8 cellular contexts compared by ENCODE assay signal in genomic region chr11:96156379-96156722, GRCh38.
DNase-seq lines count a peak whose midpoint lies in the region; TF ChIP-seq lines count a peak whose summit lies in the region.

No MANE protein-coding gene starts in this region.

- H3K4me1 Mint-ChIP-seq in activated CD4-positive, alpha-beta T cell treated with anti-CD3 and anti-CD28 coated beads, Interleukin-2, amount 10 ng/mL, durations not matched to agents 7 days and 5 days: peaks cover 49% of the 10 kb centered on the region
- peaks cover 29% of the 10 kb centered on the region for H3K4me1 Mint-ChIP-seq in MCF 10A (ENCODE audit: insufficient read depth, unreplicated experiment)

- TF ChIP-seq POLR2A in tibial nerve (IDR thresholded peaks at IDR 0.05): no peak

- H3K4ac ChIP-seq in mesenchymal stem cell (ENCODE audit: low read depth in 1 of 2, low read length in 2 of 2): peak overlapping the region; percentile 36 to 91

- H2AK5ac ChIP-seq in mesenchymal stem cell (ENCODE audit: low read length, severe bottlenecking): no peak overlapping the region

- peaks cover 8% of the 10 kb centered on the region for H3K36me3 Mint-ChIP-seq in activated CD4-positive, alpha-beta T cell treated with anti-CD3 and anti-CD28 coated beads, Interleukin-2, amount 10 ng/mL, durations not matched to agents 7 days and 5 days (ENCODE audit: low read depth)
- H3K36me3 Mint-ChIP-seq in MCF 10A (ENCODE audit: insufficient read depth, unreplicated experiment): no peaks in the 10 kb centered on the region

- TF ChIP-seq EP300 in tibial nerve (IDR thresholded peaks at IDR 0.05): peak in 1 of 2 donors; percentile 57

- H3K27me3 ChIP-seq in mesenchymal stem cell (ENCODE audit: control insufficient read depth in 1 of 2, insufficient read depth in 1 of 2, low read length in 2 of 2) (no peaks in the 10 kb centered on the region), tibial nerve (no peaks in the 10 kb centered on the region)

- peak overlapping the region in 1 of 2 experiments; percentile 64 for H3K4me3 ChIP-seq in mesenchymal stem cell (ENCODE audit: insufficient read depth in 1 of 2, low read depth in 1 of 2, low read length in 2 of 2)
- peak overlapping the region in 2 of 4 donors; percentile 2 to 20 for H3K4me3 ChIP-seq in tibial nerve

- POLR2A ChIA-PET in activated CD4-positive, alpha-beta T cell treated with anti-CD3 and anti-CD28 coated beads, Interleukin-2, amount 10 ng/mL, durations not matched to agents 7 days and 5 days (lab: Charles Lee): interaction anchor here (0.6 kb wide), 1 partner anchor 234 kb away, joined by 4 read pairs; no protein-coding TSS in a partner anchor
- POLR2A ChIA-PET in MCF 10A (lab: Yijun Ruan, JAX): interaction anchor here (0.9 to 1.5 kb wide), 4 partner anchors 10 to 50 kb away, joined by 3 to 13 read pairs (median 6); no protein-coding TSS in a partner anchor

- no peak overlapping the region for H2BK120ac ChIP-seq in mesenchymal stem cell (ENCODE audit: low read depth, low read length)

- CTCF ChIA-PET in activated CD4-positive, alpha-beta T cell treated with anti-CD3 and anti-CD28 coated beads, Interleukin-2, amount 10 ng/mL, durations not matched to agents 7 days and 5 days (lab: Charles Lee): interaction anchor here (0.9 to 1.4 kb wide), 5 partner anchors 17 to 320 kb away, joined by 3 to 4 read pairs (median 3); no protein-coding TSS in a partner anchor
- CTCF ChIA-PET in MCF 10A (lab: Yijun Ruan, JAX): interaction anchor here (0.9 to 3.1 kb wide), 7 partner anchors 13 to 103 kb away, joined by 3 to 14 read pairs (median 4); no protein-coding TSS in a partner anchor

- peak overlapping the region; percentile 82 for H3K9ac ChIP-seq in mesenchymal stem cell (ENCODE audit: low read length)

- H2AFZ ChIP-seq in mesenchymal stem cell (ENCODE audit: low read depth, low read length): no peak overlapping the region

- no peak overlapping the region for H2BK15ac ChIP-seq in mesenchymal stem cell (ENCODE audit: low read depth, poor library complexity, severe bottlenecking)

- peaks cover 18% of the 10 kb centered on the region for H3K4me1 ChIP-seq in mesenchymal stem cell (ENCODE audit: control insufficient read depth, insufficient read depth, low read depth, low read length)
- peaks cover 0 to 57% (median 42%) of the 10 kb centered on the region in 4 donors for H3K4me1 ChIP-seq in tibial nerve

- peak overlapping the region; percentile 79 to 93 for H3K18ac ChIP-seq in mesenchymal stem cell (ENCODE audit: low read depth in 1 of 2, low read length in 2 of 2)

- no peak for TF ChIP-seq CTCF in MCF 10A (IDR thresholded peaks at IDR 0.05; ENCODE audit: unreplicated experiment)
- no peak for TF ChIP-seq CTCF in tibial nerve (IDR thresholded peaks at IDR 0.05)

- H3K27ac ChIP-seq in mesenchymal stem cell (ENCODE audit: low read length, poor library complexity, severe bottlenecking): peak overlapping the region; percentile 97
- peak overlapping the region; percentile 33 to 87 (median 80) for H3K27ac ChIP-seq in tibial nerve

- no peaks in the 10 kb centered on the region for H3K27me3 Mint-ChIP-seq in activated CD4-positive, alpha-beta T cell treated with anti-CD3 and anti-CD28 coated beads, Interleukin-2, amount 10 ng/mL, durations not matched to agents 7 days and 5 days
- no peaks in the 10 kb centered on the region for H3K27me3 Mint-ChIP-seq in MCF 10A (ENCODE audit: insufficient read depth, unreplicated experiment)

- H3K9me3 ChIP-seq in mesenchymal stem cell (ENCODE audit: control insufficient read depth, low read length) (no peaks in the 10 kb centered on the region), tibial nerve (no peaks in the 10 kb centered on the region)

- intact Hi-C loops in MCF 10A (cut with micrococcal nuclease): loop anchor here (1.0 kb wide), 1 partner anchor 187 kb away; the partner anchor contains the start of gene MAML2

- peak overlapping the region; percentile 87 for H2BK5ac ChIP-seq in mesenchymal stem cell (ENCODE audit: low read depth, low read length, poor library complexity, severe bottlenecking)

- H3K4me3 Mint-ChIP-seq in activated CD4-positive, alpha-beta T cell treated with anti-CD3 and anti-CD28 coated beads, Interleukin-2, amount 10 ng/mL, durations not matched to agents 7 days and 5 days: peak overlapping the region; percentile 46
- peak overlapping the region; percentile 51 for H3K4me3 Mint-ChIP-seq in MCF 10A (ENCODE audit: unreplicated experiment)

- DNase-seq in activated CD4-positive, alpha-beta T cell treated with anti-CD3 and anti-CD28 coated beads, Interleukin-2, amount 10 ng/mL, durations not matched to agents 7 days and 5 days: no peak
- no peak for DNase-seq in activated CD4-positive, alpha-beta T cell treated with anti-CD3 and anti-CD28 coated beads for 48 hours
- DNase-seq in MCF 10A (ENCODE audit: unreplicated experiment): no peak
- DNase-seq in mesenchymal stem cell: no peak
- DNase-seq in tibial nerve (ENCODE audit: low spot score in 2 of 2): peak in 1 of 2 donors; percentile 52
- no peak for DNase-seq in NCI-H2196 (lab: John Stamatoyannopoulos, UW; ENCODE audit: unreplicated experiment)
- DNase-seq in NCI-H187 (lab: John Stamatoyannopoulos, UW): no peak
- DNase-seq in NCI-H146 treated with DMSO at 0.1 percent for 48 hours (lab: John Stamatoyannopoulos, UW; ENCODE audit: unreplicated experiment): no peak

- no peaks in the 10 kb centered on the region for H3K9me3 Mint-ChIP-seq in activated CD4-positive, alpha-beta T cell treated with anti-CD3 and anti-CD28 coated beads, Interleukin-2, amount 10 ng/mL, durations not matched to agents 7 days and 5 days
- H3K9me3 Mint-ChIP-seq in MCF 10A (ENCODE audit: unreplicated experiment): no peaks in the 10 kb centered on the region

- 0% methylated on average over 3 of the region's 3 CpGs for WGBS in mesenchymal stem cell
- 26 to 46% methylated on average over 3 of the region's 3 CpGs for WGBS in tibial nerve, 2 donors

- peak overlapping the region; percentile 10 for H4K8ac ChIP-seq in mesenchymal stem cell (ENCODE audit: low read length)

- no peak overlapping the region for H3K4me2 ChIP-seq in mesenchymal stem cell (ENCODE audit: low read length, poor library complexity, severe bottlenecking)

- H3K79me1 ChIP-seq in mesenchymal stem cell (replicated peaks; ENCODE audit: low read length, poor library complexity, severe bottlenecking): peaks cover 16% of the 10 kb centered on the region

- BruUV-seq in MCF 10A (replicated peaks; lab: Mats Ljungman, UMichigan): TSS peak; percentile 39

- H3K36me3 ChIP-seq in mesenchymal stem cell (ENCODE audit: control insufficient read depth in 1 of 2, insufficient read depth in 2 of 2, low read depth in 1 of 2, low read length in 2 of 2) (no peaks in the 10 kb centered on the region), tibial nerve (no peaks in the 10 kb centered on the region)

- peak overlapping the region; percentile 45 for H4K91ac ChIP-seq in mesenchymal stem cell (ENCODE audit: low read length)

- H3K27ac Mint-ChIP-seq in activated CD4-positive, alpha-beta T cell treated with anti-CD3 and anti-CD28 coated beads, Interleukin-2, amount 10 ng/mL, durations not matched to agents 7 days and 5 days: peak overlapping the region; percentile 91
- peak overlapping the region; percentile 88 for H3K27ac Mint-ChIP-seq in MCF 10A (ENCODE audit: low read depth, unreplicated experiment)

- peak overlapping the region; percentile 22 to 79 for H2BK12ac ChIP-seq in mesenchymal stem cell (ENCODE audit: low read length in 2 of 2)

- H3K23ac ChIP-seq in mesenchymal stem cell (ENCODE audit: low read length in 2 of 2): peak overlapping the region in 1 of 2 experiments; percentile 34

- H3K14ac ChIP-seq in mesenchymal stem cell (ENCODE audit: low read length in 2 of 2): no peak overlapping the region
